11 cellular contexts compared by ENCODE assay signal in the genomic region with DNA sequence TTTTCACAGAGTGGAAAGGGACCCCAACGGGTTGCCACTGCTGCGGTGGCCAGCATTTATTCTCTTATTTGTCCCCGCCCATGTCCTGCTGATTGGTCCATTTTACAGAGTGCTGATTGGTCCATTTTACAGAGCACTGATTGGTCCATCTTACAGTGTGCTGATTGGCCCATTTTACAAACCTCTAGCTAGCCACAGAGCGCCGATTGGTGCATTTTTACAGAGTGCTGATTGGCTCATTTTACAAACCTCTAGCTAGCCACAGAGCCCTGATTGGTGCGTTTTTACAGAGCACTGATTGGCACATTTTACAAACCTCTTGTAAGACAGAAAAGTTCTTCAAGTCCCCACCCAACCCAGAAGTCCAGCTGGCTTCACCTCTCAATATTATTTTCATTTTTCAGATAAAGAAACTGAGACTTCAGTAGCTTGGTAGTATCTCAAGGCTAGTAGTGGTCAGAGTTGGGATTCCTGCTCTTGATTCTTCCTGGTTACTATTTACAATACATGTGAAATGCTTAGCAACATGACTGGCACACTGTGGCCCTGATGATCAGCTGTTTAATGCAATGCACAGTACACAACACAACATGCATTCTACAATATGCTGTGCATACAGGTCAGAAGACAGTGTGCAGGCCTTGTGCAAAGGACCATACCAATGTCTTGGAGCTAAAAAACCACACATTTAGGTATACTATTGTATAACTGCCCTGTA.
DNase-seq lines count a peak whose midpoint lies in the region; ATAC-seq lines count a peak whose summit lies in the region.
"Had no signal": no experiment of that assay in that cellular context is flagged by ENCODE, and none has a peak within 500 bp of the region (broad histone marks: within the 10 kb centered on the region; RNA-seq: fewer than 3 reads in every experiment).

No MANE protein-coding gene starts in this region.

- H3K27ac ChIP-seq in neuronal stem cell (replicated peaks; ENCODE audit: low read length), result no peak overlapping the region

- no peaks in the 10 kb centered on the region for H3K4me1 Mint-ChIP-seq in T-helper 17 cell

- no peaks in the 10 kb centered on the region for H3K79me1 ChIP-seq in neuronal stem cell (ENCODE audit: low read depth, low read length)

- DNase-seq in renal cortical epithelial cell (ENCODE audit: low read depth) (peak; percentile 18), T-helper 17 cell (no peak), neuronal stem cell (ENCODE audit: low spot score) (no peak)
- no peak for DNase-seq in stimulated activated CD4-positive, alpha-beta T cell treated with anti-CD3 and anti-CD28 coated beads, Interleukin-2, amount 100 ng/mL, for 48 hours
- DNase-seq: DMS79 treated with DMSO at 0.1 percent for 48 hours, MG63, RPMI8226 had no signal

- no peak overlapping the region for H2AFZ ChIP-seq in neuronal stem cell (ENCODE audit: low read length)

- no peak overlapping the region for H3K23ac ChIP-seq in neuronal stem cell (ENCODE audit: low read depth, low read length, poor library complexity)

- H3K4me3 Mint-ChIP-seq in T-helper 17 cell, result no peak overlapping the region

- H3K9ac ChIP-seq in neuronal stem cell (ENCODE audit: low read depth, low read length, poor library complexity), result no peak overlapping the region

- no peaks in the 10 kb centered on the region for H3K36me3 ChIP-seq in neuronal stem cell (replicated peaks in 1 of 2; ENCODE audit: control insufficient read depth in 2 of 2, insufficient read depth in 2 of 2, low read length in 2 of 2)
- H3K36me3 ChIP-seq: HAP-1, MG63 had no signal

- no peaks in the 10 kb centered on the region for H3K27me3 ChIP-seq in neuronal stem cell (ENCODE audit: control insufficient read depth in 3 of 3, insufficient read depth in 3 of 3, low read depth in 1 of 3, low read length in 3 of 3)
- H3K27me3 ChIP-seq: MG63 had no signal

- no peak overlapping the region for H3K4me2 ChIP-seq in neuronal stem cell (ENCODE audit: insufficient read depth, low read length, poor library complexity, severe bottlenecking)

- no peak overlapping the region for H4K8ac ChIP-seq in neuronal stem cell (ENCODE audit: low read depth, low read length)

- H2BK15ac ChIP-seq in neuronal stem cell (ENCODE audit: low read length), result no peak overlapping the region

- no peak overlapping the region for H2BK120ac ChIP-seq in neuronal stem cell (ENCODE audit: low read depth, low read length)

- ATAC-seq in GM19043 (IDR thresholded peaks at IDR 0.05; ENCODE audit: low read depth, unreplicated experiment), result peak; percentile 53
- ATAC-seq in GM21825 (IDR thresholded peaks at IDR 0.05; ENCODE audit: unreplicated experiment), result peak; percentile 61
- peak; percentile 79 for ATAC-seq in HG03520 (IDR thresholded peaks at IDR 0.05; ENCODE audit: unreplicated experiment)
- no peak for ATAC-seq in T-helper 17 cell

- no peak overlapping the region for H4K91ac ChIP-seq in neuronal stem cell (ENCODE audit: low read depth, low read length, poor library complexity)

- no peaks in the 10 kb centered on the region for H3K27me3 Mint-ChIP-seq in T-helper 17 cell

- no peak overlapping the region for H3K4ac ChIP-seq in neuronal stem cell (ENCODE audit: low read length)

- H2AK5ac ChIP-seq in neuronal stem cell (ENCODE audit: low read depth, low read length), result no peak overlapping the region

- H3K4me3 ChIP-seq in neuronal stem cell (ENCODE audit: low read length in 2 of 2), result no peak overlapping the region
- H3K4me3 ChIP-seq: HAP-1, MG63 had no signal

- no peak overlapping the region for H3K18ac ChIP-seq in neuronal stem cell (ENCODE audit: low read length)

- no peak overlapping the region for H2BK12ac ChIP-seq in neuronal stem cell (ENCODE audit: low read length)

- H3K14ac ChIP-seq in neuronal stem cell (ENCODE audit: low read length), result no peak overlapping the region

- no peak overlapping the region for H2BK5ac ChIP-seq in neuronal stem cell (ENCODE audit: low read length)

- H3K27ac Mint-ChIP-seq in T-helper 17 cell, result no peak overlapping the region

- H3K9me3 ChIP-seq in T-helper 17 cell (ENCODE audit: control insufficient read depth, low read length, poor library complexity, severe bottlenecking), result no peaks in the 10 kb centered on the region
- no peaks in the 10 kb centered on the region for H3K9me3 ChIP-seq in neuronal stem cell (replicated peaks in 1 of 2; ENCODE audit: control insufficient read depth in 2 of 2, insufficient read depth in 1 of 2, low read depth in 1 of 2, low read length in 2 of 2)
- H3K9me3 ChIP-seq: HAP-1 had no signal

- no peaks in the 10 kb centered on the region for H3K36me3 Mint-ChIP-seq in T-helper 17 cell (ENCODE audit: low read depth)

- no peaks in the 10 kb centered on the region for H3K4me1 ChIP-seq in neuronal stem cell (ENCODE audit: control insufficient read depth in 2 of 2, insufficient read depth in 1 of 2, low read depth in 1 of 2, low read length in 2 of 2)
- H3K4me1 ChIP-seq: HAP-1 had no signal

- no CpG with 5 or more reads among the region's 6 CpGs for WGBS in neuronal stem cell (ENCODE audit: extremely low coverage in 2 of 2, insufficient read length in 2 of 2, insufficient replicate concordance in 1 of 2), 2 donors
